11 cellular contexts compared by ENCODE assay signal in the genomic region with DNA sequence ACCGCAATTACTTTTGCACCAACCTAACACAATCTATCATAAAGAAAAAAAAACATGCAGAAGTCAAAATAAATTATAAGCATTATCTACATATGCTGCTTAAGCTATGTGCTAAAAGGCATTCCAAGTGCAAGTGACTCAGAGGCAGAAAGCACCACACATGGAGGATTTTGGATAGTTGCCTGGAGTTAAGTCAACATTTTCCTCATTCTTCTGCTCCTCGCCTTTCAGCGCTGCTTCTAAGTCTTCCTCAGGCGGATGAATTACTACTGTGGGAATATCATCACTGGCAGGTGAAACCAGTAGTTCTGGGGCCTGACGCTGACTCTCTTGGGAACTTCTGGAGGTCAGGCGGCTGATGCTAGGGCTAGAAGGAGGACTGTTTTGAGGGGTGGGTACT. TPM values are rescaled to one million over a fixed set of nuclear protein-coding genes. Genes with fewer than 3 reads are reported as not detected.
A peak's percentile ranks its signal among the peaks of the same experiment; 100 is the strongest.
DNase-seq lines count a peak whose midpoint lies in the region; TF ChIP-seq lines count a peak whose summit lies in the region.
"Had no signal": no experiment of that assay in that cellular context is flagged by ENCODE, and none has a peak within 500 bp of the region (broad histone marks: within the 10 kb centered on the region; RNA-seq: fewer than 3 reads in every experiment).

No MANE protein-coding gene starts in this region.

- H3K27ac Mint-ChIP-seq in HFFc6, result peak overlapping the region; percentile 79

- H3K9me3 ChIP-seq in hepatocyte (ENCODE audit: low read depth) (no peaks in the 10 kb centered on the region), stomach (no peaks in the 10 kb centered on the region), testis (no peaks in the 10 kb centered on the region)

- H3K27me3 ChIP-seq in hepatocyte, result no peaks in the 10 kb centered on the region
- no peaks in the 10 kb centered on the region for H3K27me3 ChIP-seq in stomach
- no peaks in the 10 kb centered on the region for H3K27me3 ChIP-seq in testis

- H3K9me2 ChIP-seq in hepatocyte (replicated peaks; ENCODE audit: insufficient read depth), result no peaks in the 10 kb centered on the region

- H3K27me3 Mint-ChIP-seq in HFFc6 (ENCODE audit: insufficient read depth), result no peaks in the 10 kb centered on the region; the same call in 1 of the 2 replicates

- no peaks in the 10 kb centered on the region for H3K9me3 Mint-ChIP-seq in HFFc6

- TF ChIP-seq CTCF in HFFc6 (IDR thresholded peaks at IDR 0.05), result no peak
- no peak for TF ChIP-seq CTCF in astrocyte of the cerebellum (IDR thresholded peaks at IDR 0.05; ENCODE audit: low read depth, low read length, missing control alignments)
- TF ChIP-seq CTCF in hepatocyte (IDR thresholded peaks at IDR 0.05; ENCODE audit: poor library complexity), result no peak
- TF ChIP-seq CTCF in stomach (IDR thresholded peaks at IDR 0.05), result no peak
- TF ChIP-seq CTCF in testis (IDR thresholded peaks at IDR 0.05), result no peak

- H3K4me3 Mint-ChIP-seq in HFFc6, result peak overlapping the region; percentile 31; the same call in 1 of the 2 replicates

- DNase-seq in HFFc6 (peak; percentile 93), astrocyte of the cerebellum (ENCODE audit: low read depth) (peak; percentile 99), hepatocyte (ENCODE audit: low spot score) (peak; percentile 22), stomach (peak; percentile 27), testis (no peak), islet precursor cell (no peak), GM19240 (ENCODE audit: insufficient read length, low spot score) (no peak), NCI-H146 (lab: John Stamatoyannopoulos, UW) (no peak)
- DNase-seq: activated CD4-positive, alpha-beta T cell treated with anti-CD3 and anti-CD28 coated beads for 4 hours; NCI-H524 treated with DMSO at 0.1 percent for 48 hours; stimulated activated naive CD4-positive, alpha-beta T cell had no signal

- H3K79me2 ChIP-seq in hepatocyte, result no peaks in the 10 kb centered on the region

- no peak overlapping the region for H3K4me2 ChIP-seq in hepatocyte

- H3K36me3 Mint-ChIP-seq in HFFc6 (ENCODE audit: low read depth), result peaks cover 65% of the 10 kb centered on the region

- no peaks in the 10 kb centered on the region for H3K36me3 ChIP-seq in hepatocyte (replicated peaks; ENCODE audit: insufficient read depth, low read depth)
- H3K36me3 ChIP-seq in stomach, result peaks cover 5 to 58% (median 46%) of the 10 kb centered on the region in 4 donors
- no peaks in the 10 kb centered on the region for H3K36me3 ChIP-seq in testis (ENCODE audit: low read depth, missing control alignments)

- in situ Hi-C loops in astrocyte of the cerebellum (cut with HindIII; ENCODE audit: low sequenced_read_pairs), result no loop called here

- no peak overlapping the region for H3K4me3 ChIP-seq in astrocyte of the cerebellum (ENCODE audit: low read depth, low read length)
- H3K4me3 ChIP-seq in hepatocyte, result no peak overlapping the region
- no peak overlapping the region for H3K4me3 ChIP-seq in stomach
- no peak overlapping the region for H3K4me3 ChIP-seq in testis

- H3K27ac ChIP-seq in hepatocyte, result no peak overlapping the region
- H3K27ac ChIP-seq in stomach, result no peak overlapping the region
- no peak overlapping the region for H3K27ac ChIP-seq in testis

- no peak overlapping the region for H2AFZ ChIP-seq in hepatocyte

- peaks cover 48% of the 10 kb centered on the region for H3K4me1 Mint-ChIP-seq in HFFc6 (ENCODE audit: low read depth)

- no peaks in the 10 kb centered on the region for H4K20me1 ChIP-seq in hepatocyte (ENCODE audit: insufficient read depth, poor library complexity, severe bottlenecking)

- TF ChIP-seq POLR2A in stomach (IDR thresholded peaks at IDR 0.05) (no peak), testis (IDR thresholded peaks at IDR 0.05) (no peak)

- 84% methylated on average over 6 of the region's 6 CpGs for WGBS in hepatocyte (ENCODE audit: low lambda C conversion rate, missing lambda C conversion rate)
- WGBS in stomach, 5 donors, result 21 to 44% (median 32%) methylated on average over 6 of the region's 6 CpGs
- WGBS in testis, 2 donors, result 71 to 77% methylated on average over 6 of the region's 6 CpGs

- intact Hi-C loops in stomach (cut with DNase I; ENCODE audit: low total_unique reads) (no loop called here), testis (cut with DNase I; ENCODE audit: low total_unique reads) (no loop called here)

- H3K4me1 ChIP-seq in hepatocyte (ENCODE audit: insufficient read depth), result peaks cover 3% of the 10 kb centered on the region
- peaks cover 8 to 15% (median 10%) of the 10 kb centered on the region in 4 donors for H3K4me1 ChIP-seq in stomach
- no peaks in the 10 kb centered on the region for H3K4me1 ChIP-seq in testis

- TF ChIP-seq EP300 in stomach (IDR thresholded peaks at IDR 0.05), result no peak

RNA-seq across cellular contexts. Expression of gene SLC4A7, which starts 53.1 kb away (rescaled TPM):
- total RNA-seq in HFFc6 (2021; fragmentation: NEBNext Ultra II Directional; extraction: Animal tissue kit (Norgen Biotek cat#: 25700)), result 10 to 100 TPM; 42.6 to 58.8 (median 51.7) TPM
- total RNA-seq in hepatocyte (44.7 and 45.3 TPM in 2 replicates), stomach (100 to 1,000 TPM in 2 of 5 donors, 10 to 100 TPM in 3; 16.9 to 212 (median 68.8) TPM), testis (10 to 100 TPM; 43.2 to 46.6 TPM)
- polyA plus RNA-seq in hepatocyte (7.7 and 9.3 TPM in 2 replicates), stomach (1 to 10 TPM; 1.6 to 9.2 (median 3.7) TPM), testis (ENCODE audit: insufficient read depth, low read depth, low replicate concordance) (17.7 TPM)

Comparison
In these comparisons a context has a peak if more than half of its experiments do, and no peak if none do; other contexts are left out.
1. DNase-seq: peak in HFFc6 (single experiment), astrocyte of the cerebellum (single experiment), hepatocyte (single experiment) and stomach (single experiment); none in testis (single experiment), islet precursor cell (single experiment), GM19240 (single experiment) and NCI-H146 (single experiment).